ENCODE assay signal across 1 cellular context in the genomic region with DNA sequence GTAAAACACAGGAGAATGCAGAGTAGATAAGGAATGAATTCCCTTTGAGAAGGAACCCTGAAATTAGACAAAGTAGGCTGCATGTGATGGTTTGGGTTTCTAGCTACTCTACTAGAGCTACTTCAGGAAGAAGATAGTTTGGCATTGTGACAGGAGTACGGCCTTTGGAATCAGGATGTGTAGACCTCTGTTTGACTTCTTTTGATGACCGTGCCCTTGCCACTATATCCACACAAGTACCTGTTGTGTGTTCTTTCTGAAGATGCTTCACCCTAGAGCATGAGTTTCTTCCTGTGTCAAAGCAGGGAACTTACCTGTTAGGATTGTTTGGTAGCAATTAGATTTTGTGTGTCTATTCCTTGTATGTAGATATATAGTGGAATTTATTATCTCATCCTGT.
TF ChIP-seq lines count a peak whose summit lies in the region.

No MANE protein-coding gene starts in this region.

TF ChIP-seq in HepG2, 621 proteins besides CTCF, POLR2A, EP300 and RAD21 (continued from another document):
- TF ChIP-seq HNF1A (IDR thresholded peaks at IDR 0.05; ENCODE audit: low read depth): no peak
- peak; percentile 26; the same call in 1 of the 2 replicates for TF ChIP-seq HNF1A (CRISPR knock-in tag; IDR thresholded peaks at IDR 0.05; ENCODE audit: borderline replicate concordance)
- TF ChIP-seq MBNL3 (CRISPR knock-in tag; conservative IDR thresholded peaks at IDR 0.05): no peak
- peak; percentile 75 for TF ChIP-seq BCL6 (CRISPR knock-in tag; IDR thresholded peaks at IDR 0.05)
- TF ChIP-seq MLLT10 (CRISPR knock-in tag; IDR thresholded peaks at IDR 0.05): no peak
- TF ChIP-seq ATF2 (CRISPR knock-in tag; IDR thresholded peaks at IDR 0.05): no peak
- TF ChIP-seq CREB1 (IDR thresholded peaks at IDR 0.05): no peak
- 0 out of 2 replicates have a peak, but pooled peaks have one; percentile 37 for TF ChIP-seq CREB1 (CRISPR knock-in tag; IDR thresholded peaks at IDR 0.05)
- TF ChIP-seq ZNF761 (CRISPR knock-in tag; conservative IDR thresholded peaks at IDR 0.05): 0 out of 2 replicates have a peak, but pooled peaks have one; percentile 30
- TF ChIP-seq MTF2 (CRISPR knock-in tag; IDR thresholded peaks at IDR 0.05; ENCODE audit: borderline replicate concordance): no peak
